ENCODE assay signal across 16 cellular contexts in genomic region chr2:212977149-212977548, GRCh38.
"Had no signal": no experiment of that assay in that cellular context is flagged by ENCODE, and none has a peak within 500 bp of the region (broad histone marks: within the 10 kb centered on the region; RNA-seq: fewer than 3 reads in every experiment).

No MANE protein-coding gene starts in this region.

- H3K27me3 Mint-ChIP-seq: naive B cell had no signal

- ATAC-seq: gastroesophageal sphincter, left cardiac atrium, left ventricle myocardium superior had no signal

- DNase-seq: colonic mucosa; dermis blood vessel endothelial cell; esophagus squamous epithelium; foreskin fibroblast; glutamatergic neuron; kidney; left cardiac atrium; left ventricle myocardium superior; mesenchymal stem cell; naive B cell; posterior cingulate gyrus; sigmoid colon; stimulated activated CD4-positive, alpha-beta T cell treated with anti-CD3 and anti-CD28 coated beads, Interleukin-2, amount 100 ng/mL, for 48 hours; stimulated activated naive CD4-positive, alpha-beta T cell treated with Interleukin-2 at 50 U/mL for 16 hours; trophoblast cell had no signal

- H3K9me3 Mint-ChIP-seq: naive B cell had no signal

- H3K36me3 Mint-ChIP-seq: naive B cell had no signal

- H3K4me3 Mint-ChIP-seq: naive B cell had no signal
